In genomic region chr17:38605852-38606645, GRCh38 we compare ENCODE assay signal across 1 cellular context.
TF ChIP-seq lines count a peak whose summit lies in the region.

TSS of gene SRCIN1 (minus strand) at chr17:38605952. CDS start at chr17:38605705, 247 bp downstream.

TF ChIP-seq in K562, 482 proteins besides CTCF, POLR2A, EP300 and RAD21 (continued from another document and continues in another):
- TF ChIP-seq ZNF395 (CRISPR knock-in tag; IDR thresholded peaks at IDR 0.05) (peak; percentile 95), L3MBTL2 (IDR thresholded peaks at IDR 0.05) (peak; percentile 68), MAZ (CRISPR knock-in tag; conservative IDR thresholded peaks at IDR 0.05 in 1 of 2, IDR thresholded peaks at IDR 0.05 in 1 of 2) (peak in 1 of 2 experiments; percentile 92; a peak in 2 of 4 replicates), TOE1 (IDR thresholded peaks at IDR 0.05; ENCODE audit: borderline replicate concordance) (no peak), TOE1 (CRISPR knock-in tag; IDR thresholded peaks at IDR 0.05; ENCODE audit: borderline replicate concordance, low read depth) (no peak), SMARCE1 (IDR thresholded peaks at IDR 0.05) (no peak), NFYB (IDR thresholded peaks at IDR 0.05; ENCODE audit: extremely low read depth, insufficient read length) (no peak), THAP12 (CRISPR knock-in tag; IDR thresholded peaks at IDR 0.05) (0 out of 2 replicates have a peak, but pooled peaks have one; percentile 31), DDX20 (tag; IDR thresholded peaks at IDR 0.05; ENCODE audit: low read depth) (no peak), POLR2G (IDR thresholded peaks at IDR 0.05; ENCODE audit: low read depth, low read length) (peak; percentile 71), PHTF2 (CRISPR knock-in tag; IDR thresholded peaks at IDR 0.05) (no peak), CREB1 (IDR thresholded peaks at IDR 0.05) (peak; percentile 28; the same call in 1 of the 2 replicates), CREB1 (CRISPR knock-in tag; IDR thresholded peaks at IDR 0.05) (no peak), RCOR1 (IDR thresholded peaks at IDR 0.05; ENCODE audit: borderline replicate concordance in 1 of 2, low read depth in 2 of 2, low read length in 2 of 2) (peak in 1 of 2 experiments; percentile 65; a peak in 2 of 4 replicates), MTA2 (IDR thresholded peaks at IDR 0.05; ENCODE audit: low read depth) (no peak), CREB5 (CRISPR knock-in tag; IDR thresholded peaks at IDR 0.05) (no peak), HDAC8 (tag; IDR thresholded peaks at IDR 0.05) (no peak), RBM22 (IDR thresholded peaks at IDR 0.05; ENCODE audit: low read depth, low read length, poor library complexity, severe bottlenecking) (no peak), ZNF197 (CRISPR knock-in tag; IDR thresholded peaks at IDR 0.05; ENCODE audit: low read depth) (peak; percentile 75; the same call in 1 of the 2 replicates), SRSF9 (IDR thresholded peaks at IDR 0.05; ENCODE audit: borderline replicate concordance, low read depth, low read length) (no peak), CHD2 (IDR thresholded peaks at IDR 0.05; ENCODE audit: low read depth, low read length) (peak; percentile 63), SP1 (CRISPR knock-in tag; IDR thresholded peaks at IDR 0.05) (peak; percentile 31; the same call in 1 of the 2 replicates), MLLT1 (IDR thresholded peaks at IDR 0.05) (peak in 1 of 2 experiments; percentile 83; a peak in 1 of 4 replicates), ADNP (tag; IDR thresholded peaks at IDR 0.05) (peak; percentile 76), ZNF644 (tag; IDR thresholded peaks at IDR 0.05; ENCODE audit: low read depth) (0 out of 2 replicates have a peak, but pooled peaks have one; percentile 46), HNRNPUL1 (IDR thresholded peaks at IDR 0.05; ENCODE audit: low read length) (no peak), CC2D1A (IDR thresholded peaks at IDR 0.05) (0 out of 2 replicates have a peak, but pooled peaks have one; percentile 17), GABPA (tag; conservative IDR thresholded peaks at IDR 0.05; ENCODE audit: low read depth) (peak; percentile 42; the same call in 1 of the 2 replicates), FOXA3 (CRISPR knock-in tag; conservative IDR thresholded peaks at IDR 0.05 in 1 of 2, IDR thresholded peaks at IDR 0.05 in 1 of 2) (no peak), THRB (CRISPR knock-in tag; conservative IDR thresholded peaks at IDR 0.05) (no peak), CHD7 (IDR thresholded peaks at IDR 0.05; ENCODE audit: low read depth, low read length) (no peak), YY1 (IDR thresholded peaks at IDR 0.05; ENCODE audit: borderline replicate concordance in 1 of 3, control insufficient read depth in 1 of 3, extremely low read depth in 1 of 3, insufficient read depth in 3 of 3, insufficient read length in 1 of 3, insufficient replicate concordance in 2 of 3, low read depth in 1 of 3, low read length in 2 of 3) (peak in 2 of 3 experiments; percentile 16 to 46), TAF15 (IDR thresholded peaks at IDR 0.05; ENCODE audit: low read depth, low read length) (no peak), RNF2 (IDR thresholded peaks at IDR 0.05) (no peak), SMARCA4 (IDR thresholded peaks at IDR 0.05) (0 out of 2 replicates have a peak, but pooled peaks have one; percentile 15), NEUROD1 (IDR thresholded peaks at IDR 0.05; ENCODE audit: borderline replicate concordance, low read depth, low read length, partially characterized antibody) (peak; percentile 40), CBX1 (IDR thresholded peaks at IDR 0.05; ENCODE audit: low read depth) (peak; percentile 83), ARNT (IDR thresholded peaks at IDR 0.05) (no peak), SUPT5H (IDR thresholded peaks at IDR 0.05) (peak; percentile 36), GATA2 (CRISPR knock-in tag; IDR thresholded peaks at IDR 0.05) (no peak), XRCC5 (IDR thresholded peaks at IDR 0.05; ENCODE audit: low read depth, low read length) (peak; percentile 67; the same call in 1 of the 2 replicates), TRIM24 (IDR thresholded peaks at IDR 0.05) (no peak), ATF7 (IDR thresholded peaks at IDR 0.05) (0 out of 2 replicates have a peak, but pooled peaks have one; percentile 36), HDAC2 (IDR thresholded peaks at IDR 0.05) (0 out of 2 replicates have a peak, but pooled peaks have one; percentile 29), PHB2 (IDR thresholded peaks at IDR 0.05; ENCODE audit: low read depth) (no peak)
